ENCODE assay signal across 1 cellular context in genomic region chr1:98783821-98784220, GRCh38.
TF ChIP-seq lines count a peak whose summit lies in the region.

No MANE protein-coding gene starts in this region.

TF ChIP-seq in H1, 55 proteins besides CTCF, POLR2A, EP300 and RAD21 (continued from another document):
- TF ChIP-seq TAF7 (optimal IDR thresholded peaks at IDR 0.05; ENCODE audit: borderline replicate concordance, low read depth, low read length) = no peak
- TF ChIP-seq RBBP5 (IDR thresholded peaks at IDR 0.05; ENCODE audit: borderline replicate concordance, low read depth, low read length) = no peak
- no peak for TF ChIP-seq MAX (IDR thresholded peaks at IDR 0.05)
- TF ChIP-seq SUZ12 (IDR thresholded peaks at IDR 0.05; ENCODE audit: low read length) = no peak
- TF ChIP-seq YY1 (IDR thresholded peaks at IDR 0.05; ENCODE audit: low read depth, low read length) = no peak
- TF ChIP-seq KDM5A (IDR thresholded peaks at IDR 0.05; ENCODE audit: low read length) = no peak
- no peak for TF ChIP-seq CEBPB (IDR thresholded peaks at IDR 0.05; ENCODE audit: low read depth, low read length)
- no peak for TF ChIP-seq TCF12 (IDR thresholded peaks at IDR 0.05; ENCODE audit: low read depth, low read length)
- no peak for TF ChIP-seq ASH2L (IDR thresholded peaks at IDR 0.05; ENCODE audit: low read length)
- TF ChIP-seq SP2 (IDR thresholded peaks at IDR 0.05; ENCODE audit: low read length) = no peak
- no peak for TF ChIP-seq KDM4A (IDR thresholded peaks at IDR 0.05; ENCODE audit: low read depth, low read length, severe bottlenecking)
- TF ChIP-seq TBP (IDR thresholded peaks at IDR 0.05; ENCODE audit: low read depth, low read length) = no peak
- no peak for TF ChIP-seq NRF1 (IDR thresholded peaks at IDR 0.05; ENCODE audit: low read depth, low read length)
